In genomic region chr7:16753932-16754571, GRCh38 we compare ENCODE assay signal across 8 cellular contexts. TPM values are rescaled to one million over a fixed set of nuclear protein-coding genes. Genes with fewer than 3 reads are reported as not detected.
DNase-seq lines count a peak whose midpoint lies in the region; ATAC-seq, FAIRE-seq and TF ChIP-seq lines count a peak whose summit lies in the region.

No MANE protein-coding gene starts in this region.

- intact Hi-C loops in Panc1 (cut with micrococcal nuclease; ENCODE audit: unreplicated experiment) = no loop called here

- H3K4me1 Mint-ChIP-seq in T-helper 2 cell treated with Interferon-gamma antibody and Interleukin-4, amounts not matched to agents 5 μg/mL and 100 μg/mL, for 36 hours (ENCODE audit: low read depth) = peaks cover 15% of the 10 kb centered on the region
- H3K4me1 Mint-ChIP-seq in stimulated activated effector memory CD8-positive, alpha-beta T cell treated with anti-CD3 and anti-CD28 coated beads, Interleukin-12 subunit alpha, Interleukin-12 subunit beta, amount 100 ng/mL, for 72 hours = peaks cover 13% of the 10 kb centered on the region

- no TSS peak for BruUV-seq in Panc1 (replicated peaks; lab: Mats Ljungman, UMichigan)

- peak overlapping the region; percentile 78 for H3K4me3 Mint-ChIP-seq in T-helper 2 cell treated with Interferon-gamma antibody and Interleukin-4, amounts not matched to agents 5 μg/mL and 100 μg/mL, for 36 hours
- peak overlapping the region; percentile 74 for H3K4me3 Mint-ChIP-seq in stimulated activated effector memory CD8-positive, alpha-beta T cell treated with anti-CD3 and anti-CD28 coated beads, Interleukin-12 subunit alpha, Interleukin-12 subunit beta, amount 100 ng/mL, for 72 hours

- H3K27ac ChIP-seq in Panc1 (ENCODE audit: low read length) = peak overlapping the region; percentile 80

- H3K4me3 ChIP-seq in Panc1 (ENCODE audit: low read depth in 2 of 2, low read length in 2 of 2) = peak overlapping the region; percentile 76 to 83
- peak overlapping the region; percentile 89 for H3K4me3 ChIP-seq in bronchial epithelial cell (ENCODE audit: low read depth, low read length)
- peak overlapping the region; percentile 87 for H3K4me3 ChIP-seq in kidney epithelial cell (ENCODE audit: low read depth, low read length)

- FAIRE-seq in bronchial epithelial cell (lab: Jason Lieb, UNC) = no peak

- H3K27ac Mint-ChIP-seq in T-helper 2 cell treated with Interferon-gamma antibody and Interleukin-4, amounts not matched to agents 5 μg/mL and 100 μg/mL, for 36 hours = no peak overlapping the region
- no peak overlapping the region for H3K27ac Mint-ChIP-seq in stimulated activated effector memory CD8-positive, alpha-beta T cell treated with anti-CD3 and anti-CD28 coated beads, Interleukin-12 subunit alpha, Interleukin-12 subunit beta, amount 100 ng/mL, for 72 hours

- no peaks in the 10 kb centered on the region for H3K9me3 ChIP-seq in Panc1 (ENCODE audit: control insufficient read depth, insufficient read depth, low read depth, low read length)

- H3K36me3 ChIP-seq in Panc1 (ENCODE audit: control insufficient read depth, insufficient read depth, low read length) (no peaks in the 10 kb centered on the region), bronchial epithelial cell (ENCODE audit: control insufficient read depth, insufficient read depth, low read length) (no peaks in the 10 kb centered on the region), kidney epithelial cell (ENCODE audit: control insufficient read depth, insufficient read depth, low read length) (no peaks in the 10 kb centered on the region)

- H3K4me1 ChIP-seq in Panc1 (ENCODE audit: control insufficient read depth, insufficient read depth, low read length) = peaks cover 21% of the 10 kb centered on the region

- peaks cover 38% of the 10 kb centered on the region for H3K27me3 Mint-ChIP-seq in T-helper 2 cell treated with Interferon-gamma antibody and Interleukin-4, amounts not matched to agents 5 μg/mL and 100 μg/mL, for 36 hours (ENCODE audit: low read depth)

- POLR2A ChIA-PET in Panc1 (lab: Charles Lee) = no interaction called here

- ATAC-seq in HG03095 (IDR thresholded peaks at IDR 0.05; ENCODE audit: unreplicated experiment) (peak; percentile 16), Panc1 (peak; percentile 71)
- ATAC-seq in stimulated activated effector memory CD8-positive, alpha-beta T cell treated with anti-CD3 and anti-CD28 coated beads, Interleukin-12 subunit alpha, Interleukin-12 subunit beta, amount 100 ng/mL, for 72 hours = peak; percentile 59

- no peak for DNase-seq in T-helper 2 cell treated with Interferon-gamma antibody and Interleukin-4, amounts not matched to agents 5 μg/mL and 100 μg/mL, for 36 hours (ENCODE audit: low spot score)
- DNase-seq in T-helper 2 cell (no peak), Panc1 (ENCODE audit: low read depth, low spot score) (no peak), bronchial epithelial cell (ENCODE audit: low read depth) (no peak), kidney epithelial cell (ENCODE audit: low read depth) (no peak), COLO829 (ENCODE audit: low spot score) (no peak)
- peak in 1 of 2 donors; percentile 50 for DNase-seq in stimulated activated effector memory CD8-positive, alpha-beta T cell treated with anti-CD3 and anti-CD28 coated beads, Interleukin-12 subunit alpha, Interleukin-12 subunit beta, amount 100 ng/mL, for 72 hours (ENCODE audit: low spot score in 2 of 2)

- H3K9me3 Mint-ChIP-seq in T-helper 2 cell treated with Interferon-gamma antibody and Interleukin-4, amounts not matched to agents 5 μg/mL and 100 μg/mL, for 36 hours = no peaks in the 10 kb centered on the region
- H3K9me3 Mint-ChIP-seq in stimulated activated effector memory CD8-positive, alpha-beta T cell treated with anti-CD3 and anti-CD28 coated beads, Interleukin-12 subunit alpha, Interleukin-12 subunit beta, amount 100 ng/mL, for 72 hours = no peaks in the 10 kb centered on the region

- TF ChIP-seq CTCF in Panc1 (IDR thresholded peaks at IDR 0.05) (no peak), bronchial epithelial cell (IDR thresholded peaks at IDR 0.05; ENCODE audit: insufficient read depth, low read length, severe bottlenecking) (no peak), kidney epithelial cell (IDR thresholded peaks at IDR 0.05; ENCODE audit: insufficient read depth, low read length, poor library complexity, severe bottlenecking) (no peak)

- H3K27me3 ChIP-seq in Panc1 (ENCODE audit: control insufficient read depth, insufficient read depth, low read length) (no peaks in the 10 kb centered on the region), bronchial epithelial cell (ENCODE audit: control insufficient read depth, insufficient read depth, low read length) (no peaks in the 10 kb centered on the region), kidney epithelial cell (ENCODE audit: control insufficient read depth, insufficient read depth, low read length) (no peaks in the 10 kb centered on the region)

- CTCF ChIA-PET in Panc1 (lab: Charles Lee) = interaction anchor here (0.6 to 0.7 kb wide), 2 partner anchors 46 to 203 kb away, joined by 3 read pairs; no protein-coding TSS in a partner anchor

- no peaks in the 10 kb centered on the region for H3K36me3 Mint-ChIP-seq in T-helper 2 cell treated with Interferon-gamma antibody and Interleukin-4, amounts not matched to agents 5 μg/mL and 100 μg/mL, for 36 hours (ENCODE audit: low read depth)
- no peaks in the 10 kb centered on the region for H3K36me3 Mint-ChIP-seq in stimulated activated effector memory CD8-positive, alpha-beta T cell treated with anti-CD3 and anti-CD28 coated beads, Interleukin-12 subunit alpha, Interleukin-12 subunit beta, amount 100 ng/mL, for 72 hours

- in situ Hi-C loops in Panc1 (cut with HindIII; ENCODE audit: low pct_unique_long_range_greater_than_20kb, low sequenced_read_pairs) = no loop called here

RNA-seq across cellular contexts. Expression of gene TSPAN13, which starts 0.5 kb away (rescaled TPM):
- total RNA-seq in Panc1 (2021; ENCODE audit: unreplicated experiment) (80.8 TPM), bronchial epithelial cell (32.6 and 41.6 TPM in 2 replicates), kidney epithelial cell (15.5 and 16.7 TPM in 2 replicates)
- 54.4 TPM for polyA plus RNA-seq in Panc1 (2012; ENCODE audit: insufficient read length)

RNA-seq across cellular contexts. Expression of gene AGR2, which starts 50.7 kb away (rescaled TPM):
- total RNA-seq in Panc1 (2021; ENCODE audit: unreplicated experiment) = 147 TPM
- 128 TPM for polyA plus RNA-seq in Panc1 (2012; ENCODE audit: insufficient read length)
- total RNA-seq in bronchial epithelial cell = 118 and 163 TPM in 2 replicates
- total RNA-seq in kidney epithelial cell = 7.4 and 20.2 TPM in 2 replicates

Comparison
In these comparisons a context has a peak if more than half of its experiments do, and no peak if none do; other contexts are left out.
1. ATAC-seq: peak in every context shown above with its lines; median percentile 71 in Panc1; 59 in stimulated activated effector memory CD8-positive, alpha-beta T cell treated with anti-CD3 and anti-CD28 coated beads, Interleukin-12 subunit alpha, Interleukin-12 subunit beta, amount 100 ng/mL, for 72 hours; 16 in HG03095.